26 cellular contexts compared by ENCODE assay signal in the genomic region with DNA sequence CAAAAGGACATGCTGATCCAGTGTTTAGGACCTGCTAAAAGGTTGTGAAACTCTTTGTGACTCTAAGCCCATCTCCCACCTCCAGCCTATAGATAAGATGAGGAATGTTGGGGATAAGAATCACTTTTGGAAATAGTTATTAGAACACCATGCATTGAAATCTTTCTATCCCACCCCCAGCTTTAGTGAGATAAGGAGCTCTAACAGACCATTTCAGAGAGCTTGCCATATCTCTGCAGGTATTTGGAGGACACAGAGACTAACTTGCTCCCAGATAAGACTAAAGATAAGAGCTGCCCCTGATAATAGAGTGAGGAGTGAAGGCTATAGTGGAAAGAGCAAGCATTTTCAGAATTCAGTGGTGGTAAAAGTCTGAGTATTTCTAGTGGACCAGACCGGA.
"Had no signal": no experiment of that assay in that cellular context is flagged by ENCODE, and none has a peak within 500 bp of the region (broad histone marks: within the 10 kb centered on the region; RNA-seq: fewer than 3 reads in every experiment).

No MANE protein-coding gene starts in this region.

- H3K4me1 Mint-ChIP-seq: neural crest cell; stimulated activated effector memory CD8-positive, alpha-beta T cell treated with anti-CD3 and anti-CD28 coated beads, Interleukin-12 subunit alpha, Interleukin-12 subunit beta, amount 100 ng/mL, for 72 hours; stimulated activated naive B cell treated with anti-CD40 and anti-IgM and Interleukin-4, amounts not matched to agents 10 μg/mL and 1 μg/mL and 100 μg/mL, for 72 hours had no signal

- H3K36me3 Mint-ChIP-seq: stimulated activated effector memory CD8-positive, alpha-beta T cell treated with anti-CD3 and anti-CD28 coated beads, Interleukin-12 subunit alpha, Interleukin-12 subunit beta, amount 100 ng/mL, for 72 hours had no signal

- H3K27ac ChIP-seq: neutrophil, pancreas, psoas muscle, right lobe of liver, sigmoid colon, stomach, thoracic aorta, thyroid gland, tibial nerve, upper lobe of left lung, vagina had no signal

- H3K4me1 ChIP-seq: pancreas, psoas muscle, right lobe of liver, sigmoid colon, stomach, thyroid gland, tibial nerve, upper lobe of left lung, vagina had no signal

- H3K27ac Mint-ChIP-seq: natural killer cell treated with Interleukin-12 subunit alpha and Interleukin-12 subunit beta and Interleukin-15 and Interleukin-18, amount 100 ng/mL, for 72 hours; nephron progenitor cell; progenitor cell of endocrine pancreas; stimulated activated effector memory CD8-positive, alpha-beta T cell treated with anti-CD3 and anti-CD28 coated beads, Interleukin-12 subunit alpha, Interleukin-12 subunit beta, amount 100 ng/mL, for 72 hours; stimulated activated naive B cell treated with anti-CD40 and anti-IgM and Interleukin-4, amounts not matched to agents 10 μg/mL and 1 μg/mL and 100 μg/mL, for 72 hours; stimulated activated naive CD8-positive, alpha-beta T cell treated with anti-CD3 and anti-CD28 coated beads, Interleukin-15, Interleukin-2, amounts not matched to agents 100 ng/mL and 50 ng/mL, for 24 hours had no signal

- H3K9me3 Mint-ChIP-seq: neural crest cell; stimulated activated effector memory CD8-positive, alpha-beta T cell treated with anti-CD3 and anti-CD28 coated beads, Interleukin-12 subunit alpha, Interleukin-12 subunit beta, amount 100 ng/mL, for 72 hours had no signal

- DNase-seq: nephron progenitor cell; nucleus accumbens; pancreas; psoas muscle; right cardiac atrium; right lobe of liver; sigmoid colon; small intestine; stimulated activated CD4-positive, alpha-beta T cell treated with anti-CD3 and anti-CD28 coated beads, Interleukin-15, amount 100 ng/mL, for 24 hours; stimulated activated CD4-positive, alpha-beta T cell treated with anti-CD3 and anti-CD28 coated beads, Interleukin-2, amount 100 ng/mL, for 24 hours; stimulated activated CD4-positive, alpha-beta T cell treated with anti-CD3 and anti-CD28 coated beads, Interleukin-2, amount 100 ng/mL, for 48 hours; stimulated activated CD4-positive, alpha-beta T cell treated with anti-CD3 and anti-CD28 coated beads, Interleukin-4, amount 100 ng/mL, for 24 hours; stimulated activated naive B cell treated with anti-CD40 and anti-IgM and Interleukin-4, amounts not matched to agents 10 μg/mL and 1 μg/mL and 100 μg/mL, for 72 hours; stimulated activated naive CD4-positive, alpha-beta T cell treated with Interleukin-2 at 50 U/mL for 16 hours; stomach; thyroid gland; upper lobe of left lung had no signal

- H3K36me3 ChIP-seq: neutrophil, pancreas, right lobe of liver, sigmoid colon, stomach, thoracic aorta, thyroid gland, tibial nerve, upper lobe of left lung, vagina had no signal

- H3K27me3 ChIP-seq: neutrophil, pancreas, right lobe of liver, sigmoid colon, stomach, thyroid gland, tibial nerve, upper lobe of left lung, vagina had no signal

- H3K4me3 ChIP-seq: pancreas, psoas muscle, right lobe of liver, sigmoid colon, stomach, thoracic aorta, thyroid gland, tibial nerve, upper lobe of left lung, vagina had no signal

- H3K4me3 Mint-ChIP-seq: natural killer cell treated with Interleukin-12 subunit alpha and Interleukin-12 subunit beta and Interleukin-15 and Interleukin-18, amount 100 ng/mL, for 72 hours; nephron progenitor cell; neural crest cell; stimulated activated effector memory CD8-positive, alpha-beta T cell treated with anti-CD3 and anti-CD28 coated beads, Interleukin-12 subunit alpha, Interleukin-12 subunit beta, amount 100 ng/mL, for 72 hours; stimulated activated naive B cell treated with anti-CD40 and anti-IgM and Interleukin-4, amounts not matched to agents 10 μg/mL and 1 μg/mL and 100 μg/mL, for 72 hours; stimulated activated naive CD8-positive, alpha-beta T cell treated with anti-CD3 and anti-CD28 coated beads, Interleukin-15, Interleukin-2, amounts not matched to agents 100 ng/mL and 50 ng/mL, for 24 hours had no signal

- H3K9me3 ChIP-seq: neutrophil, pancreas, psoas muscle, right lobe of liver, sigmoid colon, stomach, thoracic aorta, thyroid gland, tibial nerve, upper lobe of left lung, vagina had no signal
